1 cellular context compared by ENCODE assay signal in genomic region chr16:79597277-79597676, GRCh38.
TF ChIP-seq lines count a peak whose summit lies in the region.

No MANE protein-coding gene starts in this region.

TF ChIP-seq in WTC11, 78 proteins besides CTCF, POLR2A, EP300 and RAD21 (continued from another document):
- TF ChIP-seq HMGXB4 (CRISPR knock-in tag; IDR thresholded peaks at IDR 0.05): no peak
- no peak for TF ChIP-seq IRF1 (CRISPR knock-in tag; IDR thresholded peaks at IDR 0.05)
- TF ChIP-seq NFATC4 (CRISPR knock-in tag; IDR thresholded peaks at IDR 0.05): no peak
